24 cellular contexts compared by ENCODE assay signal in the genomic region with DNA sequence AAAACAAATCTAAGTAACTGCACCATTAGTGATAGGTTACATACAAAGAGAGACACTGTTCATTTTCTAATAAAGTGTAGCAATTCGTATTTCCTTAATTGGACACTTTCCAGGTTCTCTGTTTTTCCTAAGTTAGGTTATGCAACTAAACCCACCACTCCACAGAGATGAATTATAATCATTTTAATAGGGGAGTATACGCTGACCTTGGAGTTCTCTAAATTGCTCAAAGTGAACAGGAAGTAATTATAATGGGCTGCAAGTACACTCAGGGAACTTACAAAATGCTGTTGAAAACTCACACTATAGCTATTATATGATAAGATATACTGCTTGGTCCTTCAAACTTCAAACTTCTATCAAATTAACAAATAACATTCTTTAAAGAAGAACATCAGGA. TPM values are rescaled to one million over a fixed set of nuclear protein-coding genes. Genes with fewer than 3 reads are reported as not detected.
"Had no signal": no experiment of that assay in that cellular context is flagged by ENCODE, and none has a peak within 500 bp of the region (broad histone marks: within the 10 kb centered on the region; RNA-seq: fewer than 3 reads in every experiment).

No MANE protein-coding gene starts in this region.

- H3K27ac Mint-ChIP-seq: immature natural killer cell; memory B cell; natural killer cell treated with Interleukin-12 subunit alpha and Interleukin-12 subunit beta and Interleukin-15 and Interleukin-18, amount 100 ng/mL, for 72 hours; neural progenitor cell; stimulated activated naive B cell treated with anti-CD40 and anti-IgM and Interleukin-4, amounts not matched to agents 10 μg/mL and 1 μg/mL and 100 μg/mL, for 72 hours; stimulated activated naive CD8-positive, alpha-beta T cell treated with anti-CD3 and anti-CD28 coated beads, Interleukin-15, amount 100 ng/mL, for 72 hours had no signal

- H3K9me3 Mint-ChIP-seq: stimulated activated naive CD8-positive, alpha-beta T cell treated with anti-CD3 and anti-CD28 coated beads, Interleukin-15, amount 100 ng/mL, for 72 hours had no signal

- H3K27ac ChIP-seq: esophagus squamous epithelium, gastroesophageal sphincter, left ventricle myocardium inferior, lower lobe of right lung, neural progenitor cell, ovary, right atrium auricular region, sigmoid colon, skin epidermis, testis, tibial nerve had no signal

- H3K4me3 ChIP-seq: esophagus squamous epithelium, gastroesophageal sphincter, left ventricle myocardium inferior, lower lobe of right lung, neural progenitor cell, ovary, right atrium auricular region, sigmoid colon, skin epidermis, testis, tibial nerve had no signal

- H3K4me1 Mint-ChIP-seq: immature natural killer cell; memory B cell; neural progenitor cell; stimulated activated naive B cell treated with anti-CD40 and anti-IgM and Interleukin-4, amounts not matched to agents 10 μg/mL and 1 μg/mL and 100 μg/mL, for 72 hours; stimulated activated naive CD8-positive, alpha-beta T cell treated with anti-CD3 and anti-CD28 coated beads, Interleukin-15, amount 100 ng/mL, for 72 hours had no signal

- H3K36me3 ChIP-seq: esophagus squamous epithelium, gastroesophageal sphincter, left ventricle myocardium inferior, lower lobe of right lung, neural progenitor cell, ovary, right atrium auricular region, sigmoid colon, tibial nerve had no signal

- H3K27me3 Mint-ChIP-seq: memory B cell; natural killer cell treated with Interleukin-12 subunit alpha and Interleukin-12 subunit beta and Interleukin-15 and Interleukin-18, amount 100 ng/mL, for 72 hours; stimulated activated naive B cell treated with anti-CD40 and anti-IgM and Interleukin-4, amounts not matched to agents 10 μg/mL and 1 μg/mL and 100 μg/mL, for 72 hours; stimulated activated naive CD8-positive, alpha-beta T cell treated with anti-CD3 and anti-CD28 coated beads, Interleukin-15, amount 100 ng/mL, for 72 hours had no signal

- H3K4me3 Mint-ChIP-seq: immature natural killer cell; memory B cell; natural killer cell treated with Interleukin-12 subunit alpha and Interleukin-12 subunit beta and Interleukin-15 and Interleukin-18, amount 100 ng/mL, for 72 hours; neural progenitor cell; stimulated activated naive B cell treated with anti-CD40 and anti-IgM and Interleukin-4, amounts not matched to agents 10 μg/mL and 1 μg/mL and 100 μg/mL, for 72 hours; stimulated activated naive CD8-positive, alpha-beta T cell treated with anti-CD3 and anti-CD28 coated beads, Interleukin-15, amount 100 ng/mL, for 72 hours had no signal

- H3K36me3 Mint-ChIP-seq: immature natural killer cell; memory B cell; natural killer cell treated with Interleukin-12 subunit alpha and Interleukin-12 subunit beta and Interleukin-15 and Interleukin-18, amount 100 ng/mL, for 72 hours; neural progenitor cell; stimulated activated naive B cell treated with anti-CD40 and anti-IgM and Interleukin-4, amounts not matched to agents 10 μg/mL and 1 μg/mL and 100 μg/mL, for 72 hours had no signal

- H3K9me3 ChIP-seq: esophagus squamous epithelium, gastroesophageal sphincter, left ventricle myocardium inferior, lower lobe of right lung, ovary, right atrium auricular region, sigmoid colon, testis, tibial nerve had no signal

- H3K27me3 ChIP-seq: esophagus squamous epithelium, neural progenitor cell, ovary, right atrium auricular region, sigmoid colon, testis, tibial nerve had no signal

- DNase-seq: dermis blood vessel endothelial cell; esophagus squamous epithelium; foreskin fibroblast; glutamatergic neuron; immature natural killer cell; left cardiac atrium; left ventricle myocardium inferior; lower lobe of right lung; midbrain; nucleus accumbens; ovary; sigmoid colon; stimulated activated CD4-positive, alpha-beta T cell treated with anti-CD3 and anti-CD28 coated beads, Interleukin-2, amount 100 ng/mL, for 24 hours; stimulated activated CD4-positive, alpha-beta T cell treated with anti-CD3 and anti-CD28 coated beads, Interleukin-4, amount 100 ng/mL, for 4 hours; stimulated activated naive B cell treated with anti-CD40 and anti-IgM and Interleukin-4, amounts not matched to agents 10 μg/mL and 1 μg/mL and 100 μg/mL, for 72 hours; stimulated activated naive CD8-positive, alpha-beta T cell treated with anti-CD3 and anti-CD28 coated beads, Interleukin-15, amount 100 ng/mL, for 72 hours; testis had no signal

- H3K4me1 ChIP-seq: esophagus squamous epithelium, gastroesophageal sphincter, left ventricle myocardium inferior, lower lobe of right lung, neural progenitor cell, right atrium auricular region, sigmoid colon, testis, tibial nerve had no signal

RNA-seq across cellular contexts. Expression of a gene that starts 18.2 kb away (rescaled TPM):
- total RNA-seq: dermis blood vessel endothelial cell; natural killer cell treated with Interleukin-12 subunit alpha and Interleukin-12 subunit beta and Interleukin-15 and Interleukin-18, amount 100 ng/mL, for 72 hours had no signal
